ENCODE assay signal across 9 cellular contexts in genomic region chr4:55398966-55399365, GRCh38. TPM values are rescaled to one million over a fixed set of nuclear protein-coding genes. Genes with fewer than 3 reads are reported as not detected.
DNase-seq lines count a peak whose midpoint lies in the region; ATAC-seq, FAIRE-seq and TF ChIP-seq lines count a peak whose summit lies in the region.
"Had no signal": no experiment of that assay in that cellular context is flagged by ENCODE, and none has a peak within 500 bp of the region (broad histone marks: within the 10 kb centered on the region; RNA-seq: fewer than 3 reads in every experiment).

No MANE protein-coding gene starts in this region.

- H3K9me3 ChIP-seq in astrocyte (ENCODE audit: insufficient read depth, low read depth, low read length) (no peaks in the 10 kb centered on the region), mucosa of stomach (ENCODE audit: control insufficient read depth, low read length) (no peaks in the 10 kb centered on the region)

- H3K27ac ChIP-seq in ACC112 (ENCODE audit: low read depth, low read length) (peak overlapping the region; percentile 89), HL-60 (replicated peaks) (no peak overlapping the region), astrocyte (ENCODE audit: low read depth, low read length) (peak overlapping the region; percentile 89)

- H3K79me2 ChIP-seq in ACC112 (ENCODE audit: control insufficient read depth, insufficient read depth, low read length, unreplicated experiment) (peaks cover 76% of the 10 kb centered on the region), astrocyte (ENCODE audit: insufficient read depth, low read length) (peaks cover 77% of the 10 kb centered on the region)

- H3K36me3 ChIP-seq in ACC112 (ENCODE audit: insufficient read depth, low read length): peaks cover 25% of the 10 kb centered on the region
- peaks cover 14% of the 10 kb centered on the region for H3K36me3 ChIP-seq in astrocyte (ENCODE audit: insufficient read depth, low read length)
- H3K36me3 ChIP-seq in mucosa of stomach (ENCODE audit: control insufficient read depth, insufficient read depth, low read length): no peaks in the 10 kb centered on the region

- peaks cover 19% of the 10 kb centered on the region for H3K36me3 Mint-ChIP-seq in astrocyte (ENCODE audit: low read depth, unreplicated experiment)

- no peak for FAIRE-seq in astrocyte (lab: Jason Lieb, UNC)

- H3K4me1 ChIP-seq in ACC112 (ENCODE audit: control insufficient read depth, insufficient read depth, low read length, unreplicated experiment) (peaks cover 25% of the 10 kb centered on the region), astrocyte (ENCODE audit: insufficient read depth, low read length) (peaks cover 8% of the 10 kb centered on the region), mucosa of stomach (ENCODE audit: control insufficient read depth, insufficient read depth, low read length) (peaks cover 38% of the 10 kb centered on the region)

- H3K9me3 Mint-ChIP-seq in astrocyte (ENCODE audit: unreplicated experiment): no peaks in the 10 kb centered on the region

- H3K4me1 Mint-ChIP-seq in astrocyte (ENCODE audit: low read depth, unreplicated experiment): peaks cover 10% of the 10 kb centered on the region

- H3K4me2 ChIP-seq in astrocyte (ENCODE audit: low read length): peak overlapping the region; percentile 92

- TF ChIP-seq CTCF in HL-60 (IDR thresholded peaks at IDR 0.05; ENCODE audit: insufficient read depth, low read length) (no peak), astrocyte (IDR thresholded peaks at IDR 0.05; ENCODE audit: insufficient read depth, low read depth, low read length) (no peak)

- H3K4me3 ChIP-seq in ACC112 (ENCODE audit: low read depth, low read length) (peak overlapping the region; percentile 91), HL-60 (replicated peaks; ENCODE audit: insufficient read depth, low read length) (peak overlapping the region; percentile 87), astrocyte (ENCODE audit: insufficient read depth, low read depth, low read length) (peak overlapping the region; percentile 90), mucosa of stomach (ENCODE audit: low read length) (peak overlapping the region; percentile 70)

- H3K9ac ChIP-seq in astrocyte (ENCODE audit: low read length) (peak overlapping the region; percentile 98), mucosa of stomach (ENCODE audit: low read length) (peak overlapping the region; percentile 35)

- H3K27me3 ChIP-seq in ACC112 (ENCODE audit: insufficient read depth, low read length): no peaks in the 10 kb centered on the region
- no peaks in the 10 kb centered on the region for H3K27me3 ChIP-seq in HL-60 (ENCODE audit: insufficient read depth, poor library complexity, severe bottlenecking)
- no peaks in the 10 kb centered on the region for H3K27me3 ChIP-seq in astrocyte (ENCODE audit: insufficient read depth, low read length)
- H3K27me3 ChIP-seq in mucosa of stomach (ENCODE audit: control insufficient read depth, insufficient read depth, low read length): no peaks in the 10 kb centered on the region

- peak overlapping the region; percentile 99 for H3K4me3 Mint-ChIP-seq in astrocyte (ENCODE audit: unreplicated experiment)

- H3K27ac Mint-ChIP-seq in astrocyte (ENCODE audit: unreplicated experiment): peak overlapping the region; percentile 73

- DNase-seq in HL-60 (ENCODE audit: low read depth in 1 of 2, low spot score in 1 of 2) (no peak), astrocyte (ENCODE audit: low read depth) (peak; percentile 29), AML-193 (lab: John Stamatoyannopoulos, UW) (no peak)
- DNase-seq in stimulated activated CD4-positive, alpha-beta T cell treated with anti-CD3 and anti-CD28 coated beads, Interleukin-4, amount 100 ng/mL, for 1 hour: no peak
- DNase-seq: NCI-H2227 treated with DMSO at 0.1 percent for 48 hours had no signal

- no peaks in the 10 kb centered on the region for H3K27me3 Mint-ChIP-seq in astrocyte (ENCODE audit: low read depth, unreplicated experiment)

- ATAC-seq in GM21528 (IDR thresholded peaks at IDR 0.05; ENCODE audit: low FRiP score, unreplicated experiment) (no peak), HG02798 (IDR thresholded peaks at IDR 0.05; ENCODE audit: poor library complexity, unreplicated experiment) (no peak)

- no peak overlapping the region for H2AFZ ChIP-seq in ACC112 (ENCODE audit: low read length, unreplicated experiment)
- H2AFZ ChIP-seq in astrocyte (ENCODE audit: low read depth, low read length): no peak overlapping the region

- peaks cover 62% of the 10 kb centered on the region for H4K20me1 ChIP-seq in astrocyte (ENCODE audit: insufficient read depth, low read length)

RNA-seq across cellular contexts. Expression of gene TMEM165, which starts 3.2 kb away (rescaled TPM):
- 128 and 130 TPM in 2 replicates for total RNA-seq in astrocyte

RNA-seq across cellular contexts. Expression of gene SRD5A3, which starts 52.9 kb away (rescaled TPM):
- 39.5 and 43.8 TPM in 2 replicates for total RNA-seq in astrocyte
